ENCODE assay signal across 20 cellular contexts in the genomic region with DNA sequence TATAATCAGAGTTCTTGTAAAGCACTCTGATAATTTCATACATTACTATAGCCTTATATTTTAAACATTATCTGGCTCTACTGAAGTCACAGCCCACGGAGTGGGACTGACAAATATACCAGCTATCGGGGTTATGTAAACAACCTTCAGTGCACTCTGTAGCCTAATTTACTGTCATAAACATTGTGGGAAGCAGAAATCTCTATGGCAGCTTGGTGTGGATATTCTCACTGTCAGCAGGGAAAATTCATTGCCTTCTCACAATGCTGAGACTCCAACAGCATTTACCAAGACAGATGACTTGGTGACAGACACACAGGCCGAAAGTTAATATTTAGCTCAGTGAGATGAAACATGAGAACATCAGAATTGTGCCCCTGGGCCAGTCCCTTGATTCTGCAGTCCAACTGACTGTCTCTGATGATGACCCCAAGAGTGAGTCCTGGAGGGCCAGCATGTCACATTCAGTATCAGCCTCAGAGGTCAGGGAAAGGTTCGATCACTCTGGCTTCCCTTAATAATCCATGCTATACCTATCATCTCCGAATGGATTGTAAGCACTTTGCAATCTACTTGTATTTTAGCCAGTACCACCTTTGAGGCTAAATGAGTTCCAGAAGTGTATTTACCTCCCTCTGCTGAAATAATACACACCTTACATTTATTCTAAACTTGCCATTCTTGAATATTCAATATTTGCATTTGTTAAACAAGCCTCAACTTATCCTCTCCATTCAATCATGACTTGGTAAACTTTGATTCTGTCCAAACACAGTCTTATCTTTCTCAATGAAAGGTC.
DNase-seq lines count a peak whose midpoint lies in the region; ATAC-seq, FAIRE-seq and TF ChIP-seq lines count a peak whose summit lies in the region.
"Had no signal": no experiment of that assay in that cellular context is flagged by ENCODE, and none has a peak within 500 bp of the region (broad histone marks: within the 10 kb centered on the region; RNA-seq: fewer than 3 reads in every experiment).

No MANE protein-coding gene starts in this region.

- H3K4me3 ChIP-seq in IMR-90 (ENCODE audit: insufficient read depth, low read depth, low read length) (no peak overlapping the region), bronchial epithelial cell (ENCODE audit: low read depth, low read length) (no peak overlapping the region), dorsolateral prefrontal cortex (no peak overlapping the region)
- no peak overlapping the region for H3K4me3 ChIP-seq in CD4-positive, alpha-beta memory T cell (ENCODE audit: low read length in 2 of 2)
- H3K4me3 ChIP-seq: MG63, suprapubic skin had no signal

- no peak overlapping the region for H2BK5ac ChIP-seq in IMR-90 (ENCODE audit: low read depth, low read length, poor library complexity, severe bottlenecking)

- peak; percentile 40; the same call in 1 of the 2 replicates for ATAC-seq in IMR-90 (ENCODE audit: low read depth)
- ATAC-seq in sciatic nerve, result no peak
- ATAC-seq: esophagus mucosa, SK-N-SH treated with all-trans-retinoic acid at 6 μM for 48 hours had no signal

- H3K4me1 Mint-ChIP-seq in CD4-positive, alpha-beta memory T cell, result no peaks in the 10 kb centered on the region
- H3K4me1 Mint-ChIP-seq: activated CD4-positive, alpha-beta T cell treated with anti-CD3 and anti-CD28 coated beads, Interleukin-2, amount 10 ng/mL, durations not matched to agents 7 days and 5 days; activated naive CD4-positive, alpha-beta T cell treated with anti-CD3 and anti-CD28 coated beads, Interleukin-2, amount 50 U/mL, for 24 hours; brain had no signal

- H3K14ac ChIP-seq in IMR-90 (replicated peaks; ENCODE audit: low read depth, low read length), result no peak overlapping the region

- no peaks in the 10 kb centered on the region for H3K9me1 ChIP-seq in IMR-90 (ENCODE audit: insufficient read depth, low read length)

- no peak for TF ChIP-seq RAD21 in IMR-90 (IDR thresholded peaks at IDR 0.05; ENCODE audit: low read length)

- no peak overlapping the region for H2BK20ac ChIP-seq in IMR-90 (ENCODE audit: low read depth, low read length)

- 0% methylated on average over 3 of the region's 5 CpGs; no CpG with 5 or more reads in 1 of the 2 experiments for WGBS in IMR-90 (ENCODE audit: extremely low coverage in 2 of 2, insufficient read length in 1 of 2), 2 experiments

- H3K79me1 ChIP-seq in IMR-90 (ENCODE audit: low read depth in 1 of 2, low read length in 2 of 2), result no peaks in the 10 kb centered on the region

- H3K18ac ChIP-seq in IMR-90 (ENCODE audit: low read depth, low read length), result no peak overlapping the region

- H3K4me1 ChIP-seq in IMR-90 (ENCODE audit: control insufficient read depth, insufficient read depth, low read length), result no peaks in the 10 kb centered on the region; the same call in 1 of the 2 replicates
- H3K4me1 ChIP-seq in CD4-positive, alpha-beta memory T cell (ENCODE audit: insufficient read depth, low read length), result no peaks in the 10 kb centered on the region
- H3K4me1 ChIP-seq: suprapubic skin had no signal

- H2BK15ac ChIP-seq in IMR-90 (ENCODE audit: low read depth, low read length), result no peak overlapping the region

- no TSS peak for BruUV-seq in IMR-90 (replicated peaks; lab: Mats Ljungman, UMichigan)

- TF ChIP-seq CTCF in IMR-90 (conservative IDR thresholded peaks at IDR 0.05; ENCODE audit: low read depth, low read length), result no peak
- TF ChIP-seq CTCF in bronchial epithelial cell (IDR thresholded peaks at IDR 0.05; ENCODE audit: insufficient read depth, low read length, severe bottlenecking), result no peak
- TF ChIP-seq CTCF in dorsolateral prefrontal cortex (IDR thresholded peaks at IDR 0.05 in 54 of 56, conservative IDR thresholded peaks at IDR 0.05 in 2 of 56; ENCODE audit: low read depth in 1 of 56, partially characterized antibody in 56 of 56), result no peak

- no peak overlapping the region for H3K27ac Mint-ChIP-seq in CD4-positive, alpha-beta memory T cell
- H3K27ac Mint-ChIP-seq: activated CD4-positive, alpha-beta T cell treated with anti-CD3 and anti-CD28 coated beads, Interleukin-2, amount 10 ng/mL, durations not matched to agents 7 days and 5 days; activated naive CD4-positive, alpha-beta T cell treated with anti-CD3 and anti-CD28 coated beads, Interleukin-2, amount 50 U/mL, for 24 hours; brain; dendritic cell treated with granulocyte-macrophage colony-stimulating factor and Interleukin-4, amounts not matched to agents 40 ng/mL and 50 ng/mL, for 4 days had no signal

- POLR2A ChIA-PET in IMR-90 (lab: Charles Lee; ENCODE audit: unreplicated experiment), result no interaction called here
- POLR2A ChIA-PET in CD4-positive, alpha-beta memory T cell (lab: Charles Lee; ENCODE audit: partially characterized antibody), result no interaction called here

- no peak overlapping the region for H3K9ac ChIP-seq in IMR-90 (ENCODE audit: low read depth, low read length)

- H4K8ac ChIP-seq in IMR-90 (ENCODE audit: low read depth in 2 of 2, low read length in 2 of 2), result no peak overlapping the region

- H2AK5ac ChIP-seq in IMR-90 (ENCODE audit: low read depth, low read length), result no peak overlapping the region

- no peak overlapping the region for H2AFZ ChIP-seq in IMR-90 (replicated peaks; ENCODE audit: low read length, poor library complexity)

- no peak overlapping the region for H2BK120ac ChIP-seq in IMR-90 (ENCODE audit: low read depth, low read length)

- CTCF ChIA-PET in IMR-90 (lab: Yijun Ruan, JAX), result no interaction called here
- CTCF ChIA-PET in CD4-positive, alpha-beta memory T cell (lab: Charles Lee; ENCODE audit: partially characterized antibody), result no interaction called here

- no peak overlapping the region for H3K23ac ChIP-seq in IMR-90 (ENCODE audit: low read depth, low read length)

- H3K36me3 ChIP-seq in IMR-90 (ENCODE audit: control insufficient read depth, insufficient read depth, low read length) (no peaks in the 10 kb centered on the region), bronchial epithelial cell (ENCODE audit: control insufficient read depth, insufficient read depth, low read length) (no peaks in the 10 kb centered on the region)
- no peaks in the 10 kb centered on the region for H3K36me3 ChIP-seq in CD4-positive, alpha-beta memory T cell (ENCODE audit: insufficient read depth, low read length)
- H3K36me3 ChIP-seq: MG63, suprapubic skin had no signal

- no peaks in the 10 kb centered on the region for H4K20me1 ChIP-seq in IMR-90 (ENCODE audit: insufficient read depth, low read length)

- DNase-seq in DMS153 treated with DMSO at 0.1 percent for 48 hours (lab: John Stamatoyannopoulos, UW; ENCODE audit: unreplicated experiment) (peak; percentile 36), IMR-90 (no peak), bronchial epithelial cell (ENCODE audit: low read depth) (peak; percentile 74), mucosa of gallbladder (ENCODE audit: low spot score) (peak; percentile 10), sciatic nerve (ENCODE audit: low spot score) (no peak), erythroblast (lab: John Stamatoyannopoulos, UW) (no peak), dorsolateral prefrontal cortex (no peak)
- no peak for DNase-seq in CD4-positive, alpha-beta memory T cell
- DNase-seq: activated CD4-positive, alpha-beta T cell treated with anti-CD3 and anti-CD28 coated beads, Interleukin-2, amount 10 ng/mL, durations not matched to agents 7 days and 5 days; AML-193; DMS79; kidney; MG63 had no signal

- no peak overlapping the region for H3K56ac ChIP-seq in IMR-90 (ENCODE audit: extremely low read depth, insufficient read depth, low read length)

- H3K9me3 Mint-ChIP-seq in CD4-positive, alpha-beta memory T cell, result peaks cover 0 to 8% (median 3%) of the 10 kb centered on the region in 8 donors
- H3K9me3 Mint-ChIP-seq: activated CD4-positive, alpha-beta T cell treated with anti-CD3 and anti-CD28 coated beads, Interleukin-2, amount 10 ng/mL, durations not matched to agents 7 days and 5 days had no signal

- H3K36me3 Mint-ChIP-seq in CD4-positive, alpha-beta memory T cell, result no peaks in the 10 kb centered on the region
- H3K36me3 Mint-ChIP-seq: activated naive CD4-positive, alpha-beta T cell treated with anti-CD3 and anti-CD28 coated beads, Interleukin-2, amount 50 U/mL, for 24 hours; brain had no signal

- H3K9me3 ChIP-seq in IMR-90 (ENCODE audit: control insufficient read depth, insufficient read depth, low read length), result no peaks in the 10 kb centered on the region
- H3K9me3 ChIP-seq in CD4-positive, alpha-beta memory T cell (ENCODE audit: control insufficient read depth in 1 of 2, low read length in 2 of 2), result no peaks in the 10 kb centered on the region
- H3K9me3 ChIP-seq: MG63, suprapubic skin had no signal

- TF ChIP-seq POLR2A in IMR-90 (IDR thresholded peaks at IDR 0.05; ENCODE audit: low read depth, low read length), result no peak
- no peak for TF ChIP-seq POLR2A in erythroblast (IDR thresholded peaks at IDR 0.05; ENCODE audit: low read length)

- in situ Hi-C loops in IMR-90 (cut with MboI; ENCODE audit: low sequenced_read_pairs), result no loop called here

- no peak overlapping the region for H3K4ac ChIP-seq in IMR-90 (ENCODE audit: low read depth, low read length)

- dilution Hi-C loops in IMR-90 (cut with HindIII; ENCODE audit: low sequenced_read_pairs, unreplicated experiment), result no loop called here

- H4K91ac ChIP-seq in IMR-90 (ENCODE audit: insufficient read depth, low read depth, low read length), result no peak overlapping the region

- intact Hi-C loops in IMR-90 (cut with micrococcal nuclease) (loop anchor here (5.0 kb wide), 1 partner anchor 92 kb away; no protein-coding TSS in a partner anchor), sciatic nerve (cut with DNase I) (no loop called here), dorsolateral prefrontal cortex (cut with DNase I) (no loop called here)
- intact Hi-C loops in CD4-positive, alpha-beta memory T cell (cut with micrococcal nuclease), result no loop called here

- no peak overlapping the region for H2AK9ac ChIP-seq in IMR-90 (replicated peaks; ENCODE audit: low read depth, low read length, poor library complexity)

- H3K4me2 ChIP-seq in IMR-90 (ENCODE audit: low read depth, low read length), result no peak overlapping the region

- FAIRE-seq in bronchial epithelial cell (lab: Jason Lieb, UNC), result peak; percentile 32
- FAIRE-seq: kidney, TTC549 had no signal

- no peak overlapping the region for H4K5ac ChIP-seq in IMR-90 (ENCODE audit: low read depth, low read length)

- H3K4me3 Mint-ChIP-seq in CD4-positive, alpha-beta memory T cell, result no peak overlapping the region
- H3K4me3 Mint-ChIP-seq: activated CD4-positive, alpha-beta T cell treated with anti-CD3 and anti-CD28 coated beads, Interleukin-2, amount 10 ng/mL, durations not matched to agents 7 days and 5 days; activated naive CD4-positive, alpha-beta T cell treated with anti-CD3 and anti-CD28 coated beads, Interleukin-2, amount 50 U/mL, for 24 hours; brain; dendritic cell treated with granulocyte-macrophage colony-stimulating factor and Interleukin-4, amounts not matched to agents 40 ng/mL and 50 ng/mL, for 4 days had no signal

- peaks cover 13 to 19% of the 10 kb centered on the region in 2 donors for H3K27me3 Mint-ChIP-seq in CD4-positive, alpha-beta memory T cell
- H3K27me3 Mint-ChIP-seq: brain; dendritic cell treated with granulocyte-macrophage colony-stimulating factor and Interleukin-4, amounts not matched to agents 40 ng/mL and 50 ng/mL, for 4 days had no signal

- H3K27me3 ChIP-seq in IMR-90 (ENCODE audit: control insufficient read depth, insufficient read depth, low read length) (peaks cover 23% of the 10 kb centered on the region), bronchial epithelial cell (ENCODE audit: control insufficient read depth, insufficient read depth, low read length) (no peaks in the 10 kb centered on the region), dorsolateral prefrontal cortex (peaks cover 0 to 19% (median 0%) of the 10 kb centered on the region in 45 donors)
- no peaks in the 10 kb centered on the region for H3K27me3 ChIP-seq in CD4-positive, alpha-beta memory T cell (ENCODE audit: insufficient read depth, low read length)
- H3K27me3 ChIP-seq: suprapubic skin had no signal

- H3K27ac ChIP-seq in IMR-90 (ENCODE audit: insufficient read depth, low read length) (no peak overlapping the region), dorsolateral prefrontal cortex (no peak overlapping the region)
- H3K27ac ChIP-seq in CD4-positive, alpha-beta memory T cell (ENCODE audit: low read depth, low read length), result no peak overlapping the region
- H3K27ac ChIP-seq: suprapubic skin had no signal

Comparison
In these comparisons a context has a peak if more than half of its experiments do, and no peak if none do; other contexts are left out.
1. DNase-seq: peak in DMS153 treated with DMSO at 0.1 percent for 48 hours (single experiment), bronchial epithelial cell (single experiment) and mucosa of gallbladder (single experiment); none in IMR-90 (single experiment), sciatic nerve (single experiment), erythroblast (0 of 2), CD4-positive, alpha-beta memory T cell (0 of 5) and dorsolateral prefrontal cortex (0 of 10).